ENCODE assay signal across 1 cellular context in genomic region chr3:45995370-45996192, GRCh38.
A peak's percentile ranks its signal among the peaks of the same experiment; 100 is the strongest.
TF ChIP-seq lines count a peak whose summit lies in the region.

TSS of gene FYCO1 (minus strand) at chr3:45995824. CDS start at chr3:45984910, 10,914 bp downstream.

TF ChIP-seq in K562, 482 proteins besides CTCF, POLR2A, EP300 and RAD21 (continued from another document and continues in another):
- TF ChIP-seq ZBTB40 (IDR thresholded peaks at IDR 0.05) (peak; percentile 75), ZBTB40 (CRISPR knock-in tag; IDR thresholded peaks at IDR 0.05) (no peak), HDAC1 (IDR thresholded peaks at IDR 0.05) (peak in 1 of 2 experiments; percentile 55; a peak in 2 of 4 replicates), NRF1 (conservative IDR thresholded peaks at IDR 0.05 in 1 of 2, IDR thresholded peaks at IDR 0.05 in 1 of 2) (peak; percentile 41 to 60), EP400 (IDR thresholded peaks at IDR 0.05) (peak; percentile 83), POU5F1 (IDR thresholded peaks at IDR 0.05; ENCODE audit: borderline replicate concordance, low read depth, low read length, partially characterized antibody) (peak; percentile 74), MYNN (IDR thresholded peaks at IDR 0.05) (no peak), MYNN (CRISPR knock-in tag; IDR thresholded peaks at IDR 0.05) (no peak), MCM3 (IDR thresholded peaks at IDR 0.05) (no peak), ELF2 (CRISPR knock-in tag; IDR thresholded peaks at IDR 0.05) (peak; percentile 42; the same call in 1 of the 2 replicates), FOXM1 (IDR thresholded peaks at IDR 0.05; ENCODE audit: low read depth) (no peak), FOXM1 (CRISPR knock-in tag; IDR thresholded peaks at IDR 0.05; ENCODE audit: low read depth) (no peak), ZNF395 (CRISPR knock-in tag; IDR thresholded peaks at IDR 0.05) (no peak; the same call in 1 of the 2 replicates), MLX (CRISPR knock-in tag; conservative IDR thresholded peaks at IDR 0.05) (no peak), GMEB1 (CRISPR knock-in tag; IDR thresholded peaks at IDR 0.05) (peak; percentile 56; the same call in 1 of the 2 replicates), YBX1 (IDR thresholded peaks at IDR 0.05) (no peak), SUPT5H (IDR thresholded peaks at IDR 0.05) (peak; percentile 83), FOXA3 (CRISPR knock-in tag; conservative IDR thresholded peaks at IDR 0.05 in 1 of 2, IDR thresholded peaks at IDR 0.05 in 1 of 2) (no peak; a peak in 1 of 4 replicates), ZNF507 (tag; conservative IDR thresholded peaks at IDR 0.05) (no peak), ATF1 (CRISPR knock-in tag; IDR thresholded peaks at IDR 0.05) (no peak; the same call in 1 of the 2 replicates), ATF1 (tag; IDR thresholded peaks at IDR 0.05) (peak; percentile 95), RBM39 (optimal IDR thresholded peaks at IDR 0.05; ENCODE audit: low read depth, low read length) (no peak), KLF10 (CRISPR knock-in tag; IDR thresholded peaks at IDR 0.05) (no peak), FIP1L1 (IDR thresholded peaks at IDR 0.05; ENCODE audit: low read depth, low read length, poor library complexity, severe bottlenecking) (peak; percentile 30), ZBTB12 (CRISPR knock-in tag; IDR thresholded peaks at IDR 0.05) (peak; percentile 55; the same call in 1 of the 2 replicates), SMAD2 (IDR thresholded peaks at IDR 0.05; ENCODE audit: low read depth, low read length) (no peak), TAL1 (IDR thresholded peaks at IDR 0.05) (no peak), ZBTB7A (IDR thresholded peaks at IDR 0.05; ENCODE audit: borderline replicate concordance, control insufficient read depth, low read depth, low read length) (peak; percentile 77), SP1 (CRISPR knock-in tag; IDR thresholded peaks at IDR 0.05) (peak; percentile 88), FOXO4 (CRISPR knock-in tag; IDR thresholded peaks at IDR 0.05) (no peak), HINFP (tag; conservative IDR thresholded peaks at IDR 0.05; ENCODE audit: low read depth) (0 out of 2 replicates have a peak, but pooled peaks have one; percentile 16), HNRNPK (IDR thresholded peaks at IDR 0.05; ENCODE audit: low read depth, low read length, poor library complexity, severe bottlenecking) (no peak), KLF1 (tag; IDR thresholded peaks at IDR 0.05) (peak; percentile 44; the same call in 1 of the 2 replicates), ZBTB49 (CRISPR knock-in tag; IDR thresholded peaks at IDR 0.05; ENCODE audit: borderline replicate concordance) (peak; percentile 67; the same call in 1 of the 2 replicates), ZNF445 (CRISPR knock-in tag; IDR thresholded peaks at IDR 0.05; ENCODE audit: low read depth) (0 out of 2 replicates have a peak, but pooled peaks have one; percentile 14), MBD2 (IDR thresholded peaks at IDR 0.05; ENCODE audit: borderline replicate concordance, low read depth) (peak; percentile 94), SMARCC2 (IDR thresholded peaks at IDR 0.05; ENCODE audit: low read depth) (no peak), ZNF316 (IDR thresholded peaks at IDR 0.05) (no peak), RBM25 (IDR thresholded peaks at IDR 0.05; ENCODE audit: low read depth, low read length, severe bottlenecking) (no peak)
